8 cellular contexts compared by ENCODE assay signal in genomic region chr18:12934454-12935071, GRCh38. TPM values are rescaled to one million over a fixed set of nuclear protein-coding genes. Genes with fewer than 3 reads are reported as not detected.
DNase-seq lines count a peak whose midpoint lies in the region; ATAC-seq and TF ChIP-seq lines count a peak whose summit lies in the region.

No MANE protein-coding gene starts in this region.

- no peaks in the 10 kb centered on the region for H3K36me3 ChIP-seq in neutrophil

- H3K27ac ChIP-seq in neutrophil: no peak overlapping the region

- no peaks in the 10 kb centered on the region for H3K27me3 ChIP-seq in neutrophil

- peaks cover 6% of the 10 kb centered on the region for H3K4me1 Mint-ChIP-seq in stimulated activated naive CD8-positive, alpha-beta T cell treated with anti-CD3 and anti-CD28 coated beads, Interleukin-15, amount 100 ng/mL, for 72 hours

- TF ChIP-seq CTCF in fibroblast of the aortic adventitia (IDR thresholded peaks at IDR 0.05; ENCODE audit: insufficient read depth, low read length) (peak; percentile 92), neutrophil (IDR thresholded peaks at IDR 0.05) (peak; percentile 79)

- no peak overlapping the region for H3K4me3 ChIP-seq in fibroblast of the aortic adventitia (ENCODE audit: low read depth, low read length)
- no peak overlapping the region for H3K4me3 ChIP-seq in neutrophil (ENCODE audit: low read depth in 1 of 2, low read length in 1 of 2)

- no peaks in the 10 kb centered on the region for H3K9me3 Mint-ChIP-seq in stimulated activated naive CD8-positive, alpha-beta T cell treated with anti-CD3 and anti-CD28 coated beads, Interleukin-15, amount 100 ng/mL, for 72 hours

- DNase-seq in DMS79 (lab: John Stamatoyannopoulos, UW): peak; percentile 23
- DNase-seq in LHCN-M2 (ENCODE audit: low read depth): peak; percentile 75
- DNase-seq in SHP77 (lab: John Stamatoyannopoulos, UW): peak; percentile 52 to 59
- DNase-seq in activated T-helper 1 cell treated with anti-CD3 and anti-CD28 coated beads, Interleukin-2, amount 50 U/mL, for 16 hours (ENCODE audit: low read depth in 1 of 2, low spot score in 1 of 2): peak; percentile 55 to 58
- DNase-seq in fibroblast of the aortic adventitia (ENCODE audit: low read depth): peak; percentile 91
- DNase-seq in stimulated activated naive CD8-positive, alpha-beta T cell treated with anti-CD3 and anti-CD28 coated beads, Interleukin-15, amount 100 ng/mL, for 72 hours: peak; percentile 62 to 72

- ATAC-seq in stimulated activated naive CD8-positive, alpha-beta T cell treated with anti-CD3 and anti-CD28 coated beads, Interleukin-15, amount 100 ng/mL, for 72 hours: peak; percentile 95
- no peak for ATAC-seq in GM21515 (IDR thresholded peaks at IDR 0.05; ENCODE audit: unreplicated experiment)

- no peaks in the 10 kb centered on the region for H3K27me3 Mint-ChIP-seq in stimulated activated naive CD8-positive, alpha-beta T cell treated with anti-CD3 and anti-CD28 coated beads, Interleukin-15, amount 100 ng/mL, for 72 hours

- no peaks in the 10 kb centered on the region for H3K4me1 ChIP-seq in neutrophil (ENCODE audit: control insufficient read depth in 1 of 2, insufficient read depth in 1 of 2, low read depth in 1 of 2, low read length in 1 of 2)

- H3K9me3 ChIP-seq in neutrophil: no peaks in the 10 kb centered on the region

- peak overlapping the region in 1 of 2 donors; percentile 28 for H3K4me3 Mint-ChIP-seq in stimulated activated naive CD8-positive, alpha-beta T cell treated with anti-CD3 and anti-CD28 coated beads, Interleukin-15, amount 100 ng/mL, for 72 hours

- H3K27ac Mint-ChIP-seq in stimulated activated naive CD8-positive, alpha-beta T cell treated with anti-CD3 and anti-CD28 coated beads, Interleukin-15, amount 100 ng/mL, for 72 hours: no peak overlapping the region

RNA-seq across cellular contexts. Expression of gene SEH1L, which starts 13.2 kb away (rescaled TPM):
- total RNA-seq in LHCN-M2 (2014; rRNA removed): 34.0 and 36.3 TPM in 2 replicates
- polyA plus RNA-seq in LHCN-M2 (2012): 24.7 TPM
- 52.2 and 68.8 TPM in 2 replicates for total RNA-seq in fibroblast of the aortic adventitia (ENCODE audit: low replicate concordance)

RNA-seq across cellular contexts. Expression of gene PTPN2, which starts 50.5 kb away (rescaled TPM):
- total RNA-seq in LHCN-M2 (2014; rRNA removed): 36.5 and 40.2 TPM in 2 replicates
- polyA plus RNA-seq in LHCN-M2 (2012): 13.0 TPM
- 29.4 and 41.5 TPM in 2 replicates for total RNA-seq in fibroblast of the aortic adventitia (ENCODE audit: low replicate concordance)

RNA-seq across cellular contexts. Expression of gene CEP192, which starts 56.6 kb away (rescaled TPM):
- total RNA-seq in LHCN-M2 (2014; rRNA removed): 25.1 and 30.8 TPM in 2 replicates
- polyA plus RNA-seq in LHCN-M2 (2012): 4.6 TPM
- 27.2 and 38.3 TPM in 2 replicates for total RNA-seq in fibroblast of the aortic adventitia (ENCODE audit: low replicate concordance)

Comparison
In these comparisons a context has a peak if more than half of its experiments do, and no peak if none do; other contexts are left out.
1. DNase-seq: peak in every context shown above with its lines; median percentile 91 in fibroblast of the aortic adventitia; 75 in LHCN-M2; 67 in stimulated activated naive CD8-positive, alpha-beta T cell treated with anti-CD3 and anti-CD28 coated beads, Interleukin-15, amount 100 ng/mL, for 72 hours; 56 in activated T-helper 1 cell treated with anti-CD3 and anti-CD28 coated beads, Interleukin-2, amount 50 U/mL, for 16 hours; 56 in SHP77; 23 in DMS79.